ENCODE assay signal across 1 cellular context in genomic region chr10:12129222-12130111, GRCh38.
A peak's percentile ranks its signal among the peaks of the same experiment; 100 is the strongest.
TF ChIP-seq lines count a peak whose summit lies in the region.

Gene SEC61A2, plus strand, starts transcription at chr10:12129677. Its CDS starts 111 bp downstream, at chr10:12129788.

TF ChIP-seq in K562, 482 proteins besides CTCF, POLR2A, EP300 and RAD21 (continued from another document and continues in another):
- TF ChIP-seq REST (CRISPR knock-in tag; IDR thresholded peaks at IDR 0.05; ENCODE audit: low read depth) (0 out of 2 replicates have a peak, but pooled peaks have one; percentile 10), POLR2AphosphoS5 (IDR thresholded peaks at IDR 0.05; ENCODE audit: control insufficient read depth, insufficient read depth, low read depth, low read length) (peak; percentile 36; the same call in 1 of the 2 replicates), GATAD2B (IDR thresholded peaks at IDR 0.05; ENCODE audit: borderline replicate concordance) (peak; percentile 90), ZNF282 (CRISPR knock-in tag; IDR thresholded peaks at IDR 0.05) (0 out of 2 replicates have a peak, but pooled peaks have one; percentile 64), CREB1 (IDR thresholded peaks at IDR 0.05) (peak; percentile 14; the same call in 1 of the 2 replicates), CREB1 (CRISPR knock-in tag; IDR thresholded peaks at IDR 0.05) (peak; percentile 42; the same call in 1 of the 2 replicates), STAT6 (CRISPR knock-in tag; IDR thresholded peaks at IDR 0.05) (no peak), VEZF1 (CRISPR knock-in tag; IDR thresholded peaks at IDR 0.05) (peak; percentile 82), HNRNPLL (IDR thresholded peaks at IDR 0.05; ENCODE audit: low read depth, low read length, poor library complexity, severe bottlenecking) (peak; percentile 47), CCAR2 (IDR thresholded peaks at IDR 0.05; ENCODE audit: low read depth, low read length) (no peak), HDAC1 (IDR thresholded peaks at IDR 0.05) (peak in 1 of 2 experiments; percentile 53; a peak in 2 of 4 replicates), PTTG1 (tag; IDR thresholded peaks at IDR 0.05; ENCODE audit: low read depth) (no peak), EGR1 (conservative IDR thresholded peaks at IDR 0.05) (no peak), DNMT1 (IDR thresholded peaks at IDR 0.05) (no peak), PRPF4 (IDR thresholded peaks at IDR 0.05; ENCODE audit: insufficient read depth, low read depth, low read length, poor library complexity, severe bottlenecking) (no peak), SP1 (CRISPR knock-in tag; IDR thresholded peaks at IDR 0.05) (peak; percentile 69), NBN (IDR thresholded peaks at IDR 0.05; ENCODE audit: low read depth) (peak; percentile 11; the same call in 1 of the 2 replicates), RFX1 (IDR thresholded peaks at IDR 0.05) (peak; percentile 78), ZNF696 (CRISPR knock-in tag; conservative IDR thresholded peaks at IDR 0.05) (no peak), USF1 (CRISPR knock-in tag; IDR thresholded peaks at IDR 0.05) (peak; percentile 56; the same call in 1 of the 2 replicates), ZNF609 (CRISPR knock-in tag; IDR thresholded peaks at IDR 0.05; ENCODE audit: borderline replicate concordance) (peak; percentile 64; the same call in 1 of the 2 replicates), CBX1 (IDR thresholded peaks at IDR 0.05; ENCODE audit: low read depth) (0 out of 2 replicates have a peak, but pooled peaks have one; percentile 29), ZBTB9 (CRISPR knock-in tag; IDR thresholded peaks at IDR 0.05) (0 out of 2 replicates have a peak, but pooled peaks have one; percentile 63), KAT7 (CRISPR knock-in tag; IDR thresholded peaks at IDR 0.05; ENCODE audit: borderline replicate concordance) (peak; percentile 83; the same call in 1 of the 2 replicates), TFAP4 (CRISPR knock-in tag; IDR thresholded peaks at IDR 0.05; ENCODE audit: borderline replicate concordance) (peak; percentile 39; the same call in 1 of the 2 replicates), L3MBTL2 (IDR thresholded peaks at IDR 0.05) (peak; percentile 77; the same call in 1 of the 2 replicates), ZSCAN29 (IDR thresholded peaks at IDR 0.05) (peak; percentile 74; the same call in 1 of the 2 replicates), NR2C2 (CRISPR knock-in tag; IDR thresholded peaks at IDR 0.05) (peak; percentile 43; the same call in 1 of the 2 replicates), NR2C2 (tag; IDR thresholded peaks at IDR 0.05) (peak; percentile 64; the same call in 1 of the 2 replicates), RBBP5 (IDR thresholded peaks at IDR 0.05; ENCODE audit: borderline replicate concordance, insufficient read depth, low read length, poor library complexity, severe bottlenecking) (peak; percentile 79), PHF8 (IDR thresholded peaks at IDR 0.05; ENCODE audit: borderline replicate concordance, low read length) (peak; percentile 85; the same call in 1 of the 2 replicates), TSHZ1 (CRISPR knock-in tag; IDR thresholded peaks at IDR 0.05) (no peak), HLTF (IDR thresholded peaks at IDR 0.05) (no peak), ARID2 (IDR thresholded peaks at IDR 0.05) (0 out of 2 replicates have a peak, but pooled peaks have one; percentile 23), RBFOX2 (IDR thresholded peaks at IDR 0.05; ENCODE audit: low read depth, low read length) (peak; percentile 83), TEAD1 (CRISPR knock-in tag; IDR thresholded peaks at IDR 0.05) (0 out of 4 replicates have a peak, but pooled peaks of 1 of the 2 experiments have one; percentile 11), MAX (CRISPR knock-in tag; IDR thresholded peaks at IDR 0.05) (no peak), ETS1 (conservative IDR thresholded peaks at IDR 0.05; ENCODE audit: control insufficient read depth, low read depth, low read length) (peak; percentile 21; the same call in 1 of the 2 replicates)
